Comparison of ENCODE assay signal across 1 cellular context in genomic region chr3:58471025-58471887, GRCh38.
A peak's percentile ranks its signal among the peaks of the same experiment; 100 is the strongest.
TF ChIP-seq lines count a peak whose summit lies in the region.

No MANE protein-coding gene starts in this region.

TF ChIP-seq in HepG2, 621 proteins besides CTCF, POLR2A, EP300 and RAD21 (continued from another document and continues in another):
- TF ChIP-seq ZNF597 (CRISPR knock-in tag; IDR thresholded peaks at IDR 0.05) (no peak), TGIF2 (CRISPR knock-in tag; IDR thresholded peaks at IDR 0.05) (peak; percentile 55; the same call in 1 of the 2 replicates), SNAPC4 (CRISPR knock-in tag; IDR thresholded peaks at IDR 0.05) (no peak), MED8 (CRISPR knock-in tag; IDR thresholded peaks at IDR 0.05; ENCODE audit: insufficient replicate concordance) (no peak), ZNF281 (CRISPR knock-in tag; IDR thresholded peaks at IDR 0.05; ENCODE audit: borderline replicate concordance) (peak; percentile 72), PREB (CRISPR knock-in tag; IDR thresholded peaks at IDR 0.05) (no peak), ZHX2 (IDR thresholded peaks at IDR 0.05; ENCODE audit: low read depth) (no peak), ZHX2 (CRISPR knock-in tag; IDR thresholded peaks at IDR 0.05; ENCODE audit: borderline replicate concordance) (peak; percentile 70; the same call in 1 of the 2 replicates), RFX1 (IDR thresholded peaks at IDR 0.05) (no peak), GATAD1 (CRISPR knock-in tag; IDR thresholded peaks at IDR 0.05) (peak; percentile 57), MBD4 (IDR thresholded peaks at IDR 0.05; ENCODE audit: borderline replicate concordance, low read length) (peak; percentile 88; the same call in 1 of the 2 replicates), DZIP1 (CRISPR knock-in tag; IDR thresholded peaks at IDR 0.05) (no peak), SCMH1 (CRISPR knock-in tag; IDR thresholded peaks at IDR 0.05; ENCODE audit: borderline replicate concordance) (no peak), KDM4B (CRISPR knock-in tag; IDR thresholded peaks at IDR 0.05) (peak; percentile 57; the same call in 1 of the 2 replicates), BRCA1 (CRISPR knock-in tag; IDR thresholded peaks at IDR 0.05) (peak; percentile 83; the same call in 1 of the 2 replicates), MBNL3 (CRISPR knock-in tag; conservative IDR thresholded peaks at IDR 0.05) (no peak), ZNF234 (CRISPR knock-in tag; conservative IDR thresholded peaks at IDR 0.05) (no peak), ZBTB21 (CRISPR knock-in tag; IDR thresholded peaks at IDR 0.05) (peak; percentile 39; the same call in 1 of the 2 replicates), REST (IDR thresholded peaks at IDR 0.05; ENCODE audit: borderline replicate concordance in 1 of 2, low read depth in 1 of 2, low read length in 2 of 2) (peak in 1 of 2 experiments; percentile 40; a peak in 1 of 4 replicates), HES4 (CRISPR knock-in tag; IDR thresholded peaks at IDR 0.05; ENCODE audit: borderline replicate concordance) (no peak), ZNF160 (CRISPR knock-in tag; IDR thresholded peaks at IDR 0.05) (no peak; the same call in 1 of the 2 replicates), FOXM1 (CRISPR knock-in tag; IDR thresholded peaks at IDR 0.05) (no peak), ZNF549 (CRISPR knock-in tag; IDR thresholded peaks at IDR 0.05) (no peak), KDM1A (CRISPR knock-in tag; IDR thresholded peaks at IDR 0.05) (no peak; the same call in 1 of the 2 replicates), TEAD3 (CRISPR knock-in tag; optimal IDR thresholded peaks at IDR 0.05; ENCODE audit: borderline replicate concordance) (peak; percentile 60), HOMEZ (CRISPR knock-in tag; IDR thresholded peaks at IDR 0.05; ENCODE audit: low read depth) (0 out of 2 replicates have a peak, but pooled peaks have one; percentile 29)
